In genomic region chr16:24844101-24845030, GRCh38 we compare ENCODE assay signal across 1 cellular context.
TF ChIP-seq lines count a peak whose summit lies in the region.

No MANE protein-coding gene starts in this region.

TF ChIP-seq in HepG2, 621 proteins besides CTCF, POLR2A, EP300 and RAD21 (continued from another document and continues in another):
- TF ChIP-seq ZBTB40 (IDR thresholded peaks at IDR 0.05) (no peak), ZBTB40 (CRISPR knock-in tag; IDR thresholded peaks at IDR 0.05) (no peak; the same call in 1 of the 2 replicates), FOSL1 (CRISPR knock-in tag; IDR thresholded peaks at IDR 0.05; ENCODE audit: borderline replicate concordance) (peak; percentile 87), TMF1 (CRISPR knock-in tag; IDR thresholded peaks at IDR 0.05; ENCODE audit: low read depth) (no peak), ZSCAN9 (CRISPR knock-in tag; IDR thresholded peaks at IDR 0.05; ENCODE audit: borderline replicate concordance) (no peak), ZBTB38 (CRISPR knock-in tag; IDR thresholded peaks at IDR 0.05) (no peak), MIER2 (CRISPR knock-in tag; IDR thresholded peaks at IDR 0.05) (peak; percentile 75), FOXP4 (CRISPR knock-in tag; IDR thresholded peaks at IDR 0.05) (peak; percentile 13; the same call in 1 of the 2 replicates), KDM2A (CRISPR knock-in tag; IDR thresholded peaks at IDR 0.05; ENCODE audit: borderline replicate concordance, low read depth) (peak; percentile 63), ZNF292 (CRISPR knock-in tag; IDR thresholded peaks at IDR 0.05; ENCODE audit: borderline replicate concordance, low read depth) (peak; percentile 75; the same call in 1 of the 2 replicates), ZNF7 (CRISPR knock-in tag; IDR thresholded peaks at IDR 0.05) (no peak), MLX (CRISPR knock-in tag; IDR thresholded peaks at IDR 0.05) (0 out of 2 replicates have a peak, but pooled peaks have one; percentile 53), CEBPZ (IDR thresholded peaks at IDR 0.05; ENCODE audit: low read length) (no peak), GABPB1 (CRISPR knock-in tag; IDR thresholded peaks at IDR 0.05) (no peak), ZNF580 (CRISPR knock-in tag; IDR thresholded peaks at IDR 0.05; ENCODE audit: borderline replicate concordance, low read depth) (peak; percentile 77; the same call in 1 of the 2 replicates), ZNF530 (CRISPR knock-in tag; IDR thresholded peaks at IDR 0.05; ENCODE audit: low read depth) (no peak), ZNF512 (CRISPR knock-in tag; IDR thresholded peaks at IDR 0.05) (no peak), NFE2L2 (IDR thresholded peaks at IDR 0.05; ENCODE audit: low read length) (peak; percentile 95), FOXP1 (IDR thresholded peaks at IDR 0.05) (no peak), FOXP1 (CRISPR knock-in tag; IDR thresholded peaks at IDR 0.05) (no peak), SMAD1 (CRISPR knock-in tag; IDR thresholded peaks at IDR 0.05; ENCODE audit: borderline replicate concordance, low read depth) (no peak), HES4 (CRISPR knock-in tag; IDR thresholded peaks at IDR 0.05; ENCODE audit: borderline replicate concordance) (peak; percentile 52; the same call in 1 of the 2 replicates), SATB2 (CRISPR knock-in tag; IDR thresholded peaks at IDR 0.05) (no peak), ZNF772 (CRISPR knock-in tag; IDR thresholded peaks at IDR 0.05) (0 out of 2 replicates have a peak, but pooled peaks have one; percentile 46), TSC22D2 (CRISPR knock-in tag; IDR thresholded peaks at IDR 0.05; ENCODE audit: borderline replicate concordance) (no peak), NFE2L1 (CRISPR knock-in tag; IDR thresholded peaks at IDR 0.05; ENCODE audit: borderline replicate concordance) (0 out of 2 replicates have a peak, but pooled peaks have one; percentile 89), MXI1 (IDR thresholded peaks at IDR 0.05; ENCODE audit: borderline replicate concordance, low read depth, low read length) (peak; percentile 30; the same call in 1 of the 3 replicates), HOXA3 (CRISPR knock-in tag; IDR thresholded peaks at IDR 0.05) (peak; percentile 27; the same call in 1 of the 2 replicates)
- TF ChIP-seq, protein P1, sequence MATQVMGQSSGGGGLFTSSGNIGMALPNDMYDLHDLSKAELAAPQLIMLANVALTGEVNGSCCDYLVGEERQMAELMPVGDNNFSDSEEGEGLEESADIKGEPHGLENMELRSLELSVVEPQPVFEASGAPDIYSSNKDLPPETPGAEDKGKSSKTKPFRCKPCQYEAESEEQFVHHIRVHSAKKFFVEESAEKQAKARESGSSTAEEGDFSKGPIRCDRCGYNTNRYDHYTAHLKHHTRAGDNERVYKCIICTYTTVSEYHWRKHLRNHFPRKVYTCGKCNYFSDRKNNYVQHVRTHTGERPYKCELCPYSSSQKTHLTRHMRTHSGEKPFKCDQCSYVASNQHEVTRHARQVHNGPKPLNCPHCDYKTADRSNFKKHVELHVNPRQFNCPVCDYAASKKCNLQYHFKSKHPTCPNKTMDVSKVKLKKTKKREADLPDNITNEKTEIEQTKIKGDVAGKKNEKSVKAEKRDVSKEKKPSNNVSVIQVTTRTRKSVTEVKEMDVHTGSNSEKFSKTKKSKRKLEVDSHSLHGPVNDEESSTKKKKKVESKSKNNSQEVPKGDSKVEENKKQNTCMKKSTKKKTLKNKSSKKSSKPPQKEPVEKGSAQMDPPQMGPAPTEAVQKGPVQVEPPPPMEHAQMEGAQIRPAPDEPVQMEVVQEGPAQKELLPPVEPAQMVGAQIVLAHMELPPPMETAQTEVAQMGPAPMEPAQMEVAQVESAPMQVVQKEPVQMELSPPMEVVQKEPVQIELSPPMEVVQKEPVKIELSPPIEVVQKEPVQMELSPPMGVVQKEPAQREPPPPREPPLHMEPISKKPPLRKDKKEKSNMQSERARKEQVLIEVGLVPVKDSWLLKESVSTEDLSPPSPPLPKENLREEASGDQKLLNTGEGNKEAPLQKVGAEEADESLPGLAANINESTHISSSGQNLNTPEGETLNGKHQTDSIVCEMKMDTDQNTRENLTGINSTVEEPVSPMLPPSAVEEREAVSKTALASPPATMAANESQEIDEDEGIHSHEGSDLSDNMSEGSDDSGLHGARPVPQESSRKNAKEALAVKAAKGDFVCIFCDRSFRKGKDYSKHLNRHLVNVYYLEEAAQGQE (IDR thresholded peaks at IDR 0.05; ENCODE audit: borderline replicate concordance in 1 of 2, low read depth in 1 of 2, low read length in 2 of 2) = no peak; a peak in 1 of 4 replicates
- TF ChIP-seq, protein P2, sequence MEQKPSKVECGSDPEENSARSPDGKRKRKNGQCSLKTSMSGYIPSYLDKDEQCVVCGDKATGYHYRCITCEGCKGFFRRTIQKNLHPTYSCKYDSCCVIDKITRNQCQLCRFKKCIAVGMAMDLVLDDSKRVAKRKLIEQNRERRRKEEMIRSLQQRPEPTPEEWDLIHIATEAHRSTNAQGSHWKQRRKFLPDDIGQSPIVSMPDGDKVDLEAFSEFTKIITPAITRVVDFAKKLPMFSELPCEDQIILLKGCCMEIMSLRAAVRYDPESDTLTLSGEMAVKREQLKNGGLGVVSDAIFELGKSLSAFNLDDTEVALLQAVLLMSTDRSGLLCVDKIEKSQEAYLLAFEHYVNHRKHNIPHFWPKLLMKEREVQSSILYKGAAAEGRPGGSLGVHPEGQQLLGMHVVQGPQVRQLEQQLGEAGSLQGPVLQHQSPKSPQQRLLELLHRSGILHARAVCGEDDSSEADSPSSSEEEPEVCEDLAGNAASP (CRISPR knock-in tag; IDR thresholded peaks at IDR 0.05; ENCODE audit: borderline replicate concordance) = no peak
